In the genomic region with DNA sequence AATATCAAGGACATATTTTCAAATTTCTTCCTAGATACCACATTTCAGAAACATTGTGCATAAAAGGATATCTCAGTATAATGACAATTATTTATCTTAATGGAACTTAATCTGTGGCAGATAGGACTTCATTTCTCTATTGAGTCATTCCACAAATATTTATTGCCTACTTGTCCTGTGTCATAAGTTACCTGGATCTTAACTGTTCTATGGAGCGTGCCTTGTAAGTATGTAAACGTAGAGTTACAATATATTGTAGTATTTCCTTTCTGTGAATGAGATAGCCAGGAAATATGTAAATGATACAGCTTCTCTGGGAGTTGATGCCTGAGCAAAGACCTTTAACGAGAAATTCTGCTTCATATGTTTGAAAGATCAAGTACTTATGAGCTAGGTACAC, we compare ENCODE assay signal across 8 cellular contexts. TPM values are rescaled to one million over a fixed set of nuclear protein-coding genes. Genes with fewer than 3 reads are reported as not detected.
DNase-seq lines count a peak whose midpoint lies in the region; ATAC-seq and TF ChIP-seq lines count a peak whose summit lies in the region.

No MANE protein-coding gene starts in this region.

- H4K20me1 ChIP-seq in SU-DHL-6 (ENCODE audit: low read depth, low read length), result peaks cover 37% of the 10 kb centered on the region

- no peaks in the 10 kb centered on the region for H3K9me3 Mint-ChIP-seq in activated T-cell treated with anti-CD3 and anti-CD28 coated beads, Interleukin-2, amount 50 U/mL, for 24 hours
- H3K9me3 Mint-ChIP-seq in immature natural killer cell, result no peaks in the 10 kb centered on the region

- H3K27ac ChIP-seq in SU-DHL-6 (ENCODE audit: low read depth, low read length), result no peak overlapping the region
- peak overlapping the region; percentile 88 for H3K27ac ChIP-seq in subcutaneous abdominal adipose tissue (ENCODE audit: low read depth, low read length)

- peaks cover 41% of the 10 kb centered on the region for H3K36me3 Mint-ChIP-seq in activated T-cell treated with anti-CD3 and anti-CD28 coated beads, Interleukin-2, amount 50 U/mL, for 24 hours (ENCODE audit: low read depth)
- no peaks in the 10 kb centered on the region for H3K36me3 Mint-ChIP-seq in immature natural killer cell

- H3K9me2 ChIP-seq in SU-DHL-6 (replicated peaks; ENCODE audit: insufficient read depth, low read length), result no peaks in the 10 kb centered on the region

- peak overlapping the region; percentile 93 for H3K4me3 Mint-ChIP-seq in activated T-cell treated with anti-CD3 and anti-CD28 coated beads, Interleukin-2, amount 50 U/mL, for 24 hours
- peak overlapping the region in 4 of 5 donors; percentile 10 to 91 (median 64) for H3K4me3 Mint-ChIP-seq in immature natural killer cell

- H3K4me1 Mint-ChIP-seq in activated T-cell treated with anti-CD3 and anti-CD28 coated beads, Interleukin-2, amount 50 U/mL, for 24 hours (ENCODE audit: low read depth), result peaks cover 59% of the 10 kb centered on the region
- peaks cover 39 to 61% of the 10 kb centered on the region in 2 donors for H3K4me1 Mint-ChIP-seq in immature natural killer cell

- no peaks in the 10 kb centered on the region for H3K9me3 ChIP-seq in SU-DHL-6 (ENCODE audit: insufficient read depth, low read length)
- no peaks in the 10 kb centered on the region for H3K9me3 ChIP-seq in subcutaneous abdominal adipose tissue (ENCODE audit: control insufficient read depth in 5 of 5, low read length in 5 of 5)

- H3K79me2 ChIP-seq in SU-DHL-6 (ENCODE audit: insufficient read depth, low read length), result peaks cover 68% of the 10 kb centered on the region

- peak overlapping the region; percentile 99 for H3K4me2 ChIP-seq in SU-DHL-6 (ENCODE audit: low read depth, low read length, poor library complexity, severe bottlenecking)

- peaks cover 7% of the 10 kb centered on the region; the same call in 1 of the 2 replicates for H3F3A ChIP-seq in SU-DHL-6 (ENCODE audit: insufficient read depth)

- H3K36me3 ChIP-seq in SU-DHL-6 (ENCODE audit: low read length) (no peaks in the 10 kb centered on the region), subcutaneous abdominal adipose tissue (ENCODE audit: control insufficient read depth in 5 of 5, insufficient read depth in 5 of 5, low read length in 5 of 5) (no peaks in the 10 kb centered on the region)

- no peak overlapping the region for H3K9ac ChIP-seq in SU-DHL-6 (ENCODE audit: low read length)
- H3K9ac ChIP-seq in subcutaneous abdominal adipose tissue (ENCODE audit: low read length in 5 of 5), result peak overlapping the region in 3 of 5 donors; percentile 76 to 87 (median 85)

- no peak for DNase-seq in activated T-cell treated with anti-CD3 and anti-CD28 coated beads, Interleukin-2, amount 50 U/mL, for 24 hours
- DNase-seq in activated T-cell treated with anti-CD3 and anti-CD28 coated beads for 4 hours (no peak), immature natural killer cell (no peak), NCI-H2171 (lab: John Stamatoyannopoulos, UW) (no peak)

- ATAC-seq in activated CD4-positive, CD25-positive, alpha-beta regulatory T cell treated with anti-CD3 and anti-CD28 coated beads, Interleukin-2, amount 50 U/mL, for 24 hours, result no peak
- ATAC-seq in HG03457 (IDR thresholded peaks at IDR 0.05; ENCODE audit: unreplicated experiment), result no peak

- peak overlapping the region; percentile 66 for H3K27ac Mint-ChIP-seq in activated T-cell treated with anti-CD3 and anti-CD28 coated beads, Interleukin-2, amount 50 U/mL, for 24 hours
- H3K27ac Mint-ChIP-seq in immature natural killer cell, result peak overlapping the region in 3 of 6 donors; percentile 8 to 69 (median 31)

- H3K27me3 ChIP-seq in SU-DHL-6 (ENCODE audit: low read length) (no peaks in the 10 kb centered on the region), subcutaneous abdominal adipose tissue (ENCODE audit: control insufficient read depth in 5 of 5, insufficient read depth in 4 of 5, low read length in 5 of 5) (no peaks in the 10 kb centered on the region)

- no peak overlapping the region for H2AFZ ChIP-seq in SU-DHL-6 (ENCODE audit: low read depth, low read length, severe bottlenecking)

- H3K4me1 ChIP-seq in subcutaneous abdominal adipose tissue (ENCODE audit: control insufficient read depth in 5 of 5, insufficient read depth in 5 of 5, low read length in 5 of 5), result peaks cover 4 to 30% (median 28%) of the 10 kb centered on the region in 5 donors

- H3K4me3 ChIP-seq in SU-DHL-6 (ENCODE audit: insufficient read depth, low read length, poor library complexity, severe bottlenecking) (no peak overlapping the region), subcutaneous abdominal adipose tissue (ENCODE audit: low read depth in 1 of 5, low read length in 5 of 5) (peak overlapping the region in 3 of 5 donors; percentile 79 to 93 (median 90))

- no peak for TF ChIP-seq CTCF in SU-DHL-6 (IDR thresholded peaks at IDR 0.05; ENCODE audit: insufficient read depth, low read length, poor library complexity, severe bottlenecking)

- H3K27me3 Mint-ChIP-seq in activated T-cell treated with anti-CD3 and anti-CD28 coated beads, Interleukin-2, amount 50 U/mL, for 24 hours, result no peaks in the 10 kb centered on the region
- peaks cover 3 to 4% (median 3%) of the 10 kb centered on the region in 3 donors for H3K27me3 Mint-ChIP-seq in immature natural killer cell (ENCODE audit: low read depth in 3 of 3)

RNA-seq across cellular contexts. Expression of gene AGFG1, which starts 2.5 kb away (rescaled TPM):
- polyA plus RNA-seq in immature natural killer cell, result 10 to 100 TPM; 11.3 to 14.2 (median 12.8) TPM
